In the genomic region with DNA sequence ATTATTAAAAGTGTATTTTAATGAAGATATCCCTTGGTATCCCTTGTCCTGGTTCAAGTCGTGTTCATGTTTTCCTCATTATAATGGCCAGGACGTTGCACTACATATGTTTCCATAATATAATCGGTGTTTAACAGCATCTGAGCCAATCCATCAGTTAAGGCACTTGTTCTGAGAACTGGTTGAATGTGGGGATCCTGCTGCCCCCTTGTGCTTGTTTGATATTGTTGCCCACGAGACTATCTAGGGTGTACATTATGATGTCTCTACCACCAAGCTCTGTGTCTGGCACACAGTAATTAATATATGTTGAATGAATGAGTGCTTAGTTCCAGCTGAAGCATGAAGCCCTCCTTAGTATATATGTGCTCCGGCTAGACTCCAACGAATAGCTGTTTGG, we compare ENCODE assay signal across 9 cellular contexts.
A peak's percentile ranks its signal among the peaks of the same experiment; 100 is the strongest.
DNase-seq lines count a peak whose midpoint lies in the region; ATAC-seq, FAIRE-seq and TF ChIP-seq lines count a peak whose summit lies in the region.
"Had no signal": no experiment of that assay in that cellular context is flagged by ENCODE, and none has a peak within 500 bp of the region (broad histone marks: within the 10 kb centered on the region; RNA-seq: fewer than 3 reads in every experiment).

No MANE protein-coding gene starts in this region.

- H3K36me3 ChIP-seq in keratinocyte (ENCODE audit: control insufficient read depth in 2 of 2, extremely low read depth in 1 of 2, insufficient read depth in 2 of 2, low read length in 2 of 2): no peaks in the 10 kb centered on the region

- H4K20me1 ChIP-seq in keratinocyte (ENCODE audit: control insufficient read depth, extremely low read depth, insufficient read depth, low read length): no peaks in the 10 kb centered on the region

- H3K27ac Mint-ChIP-seq in activated CD8-positive, alpha-beta memory T cell treated with anti-CD3 and anti-CD28 coated beads, Interleukin-2, amount 10 ng/mL, durations not matched to agents 7 days and 5 days: no peak overlapping the region

- no peaks in the 10 kb centered on the region for H3K9me3 Mint-ChIP-seq in activated CD8-positive, alpha-beta memory T cell treated with anti-CD3 and anti-CD28 coated beads, Interleukin-2, amount 10 ng/mL, durations not matched to agents 7 days and 5 days (ENCODE audit: low read depth)

- dilution Hi-C loops in keratinocyte (cut with MboI; ENCODE audit: extremely low pct_ligation_motif_present, low sequenced_read_pairs): no loop called here

- H2AFZ ChIP-seq in keratinocyte (ENCODE audit: control insufficient read depth, low read length): no peak overlapping the region

- TF ChIP-seq CTCF in GM12874 (IDR thresholded peaks at IDR 0.05; ENCODE audit: insufficient read depth, low read depth, low read length) (peak; percentile 51), keratinocyte (optimal IDR thresholded peaks at IDR 0.05 in 1 of 3, IDR thresholded peaks at IDR 0.05 in 1 of 3, conservative IDR thresholded peaks at IDR 0.05 in 1 of 3; ENCODE audit: extremely low read depth in 1 of 3, insufficient read depth in 2 of 3, low read length in 3 of 3) (peak; percentile 36 to 79 (median 38))

- no peak overlapping the region for H3K27ac ChIP-seq in keratinocyte (ENCODE audit: control insufficient read depth, insufficient read depth, low read length)
- H3K27ac ChIP-seq: body of pancreas had no signal

- no peaks in the 10 kb centered on the region for H3K36me3 Mint-ChIP-seq in activated CD8-positive, alpha-beta memory T cell treated with anti-CD3 and anti-CD28 coated beads, Interleukin-2, amount 10 ng/mL, durations not matched to agents 7 days and 5 days

- no peaks in the 10 kb centered on the region for H3K9me3 ChIP-seq in keratinocyte (ENCODE audit: control insufficient read depth, low read depth, low read length)

- TF ChIP-seq RAD21 in Ishikawa (IDR thresholded peaks at IDR 0.05; ENCODE audit: low read depth): peak; percentile 40

- peak; percentile 90 for FAIRE-seq in keratinocyte (lab: Jason Lieb, UNC)

- no peak overlapping the region for H3K4me3 ChIP-seq in keratinocyte (ENCODE audit: control insufficient read depth in 2 of 3, extremely low read depth in 1 of 3, insufficient read depth in 2 of 3, low read depth in 1 of 3, low read length in 3 of 3)
- H3K4me3 ChIP-seq: body of pancreas had no signal

- no peaks in the 10 kb centered on the region for H3K4me1 ChIP-seq in keratinocyte (ENCODE audit: control insufficient read depth, extremely low read depth, insufficient read depth, low read length)
- H3K4me1 ChIP-seq: body of pancreas had no signal

- no peak overlapping the region for H3K4me2 ChIP-seq in keratinocyte (ENCODE audit: control insufficient read depth, extremely low read depth, insufficient read depth, low read depth, low read length)

- peaks cover 18% of the 10 kb centered on the region for H3K27me3 ChIP-seq in keratinocyte (ENCODE audit: control insufficient read depth, extremely low read depth, insufficient read depth, low read length)
- H3K27me3 ChIP-seq: body of pancreas had no signal

- H3K27me3 Mint-ChIP-seq in activated CD8-positive, alpha-beta memory T cell treated with anti-CD3 and anti-CD28 coated beads, Interleukin-2, amount 10 ng/mL, durations not matched to agents 7 days and 5 days: peaks cover 16% of the 10 kb centered on the region

- no peak for ATAC-seq in HG03139 (IDR thresholded peaks at IDR 0.05; ENCODE audit: unreplicated experiment)
- no peak for ATAC-seq in activated CD8-positive, alpha-beta memory T cell treated with anti-CD3 and anti-CD28 coated beads, Interleukin-2, amount 10 ng/mL, durations not matched to agents 7 days and 5 days
- ATAC-seq: body of pancreas had no signal

- H3K9me1 ChIP-seq in keratinocyte (ENCODE audit: control insufficient read depth, extremely low read depth, insufficient read depth, low read length): no peaks in the 10 kb centered on the region

- H3K4me3 Mint-ChIP-seq in activated CD8-positive, alpha-beta memory T cell treated with anti-CD3 and anti-CD28 coated beads, Interleukin-2, amount 10 ng/mL, durations not matched to agents 7 days and 5 days: no peak overlapping the region

- CTCF ChIA-PET in activated CD8-positive, alpha-beta memory T cell treated with anti-CD3 and anti-CD28 coated beads, Interleukin-2, amount 10 ng/mL, durations not matched to agents 7 days and 5 days (lab: Charles Lee): interaction anchor here (0.8 to 1.7 kb wide), 2 partner anchors 197 to 200 kb away, joined by 4 read pairs; no protein-coding TSS in a partner anchor

- H3K79me2 ChIP-seq in keratinocyte (ENCODE audit: control insufficient read depth, insufficient read depth, low read length): no peaks in the 10 kb centered on the region

- no peak overlapping the region for H3K9ac ChIP-seq in keratinocyte (ENCODE audit: control insufficient read depth, extremely low read depth, insufficient read depth, low read length)

- TF ChIP-seq EP300 in Ishikawa (IDR thresholded peaks at IDR 0.05; ENCODE audit: borderline replicate concordance): no peak

- in situ Hi-C loops in SK-MEL-5 (cut with HindIII; ENCODE audit: low pct_unique_long_range_greater_than_20kb, low sequenced_read_pairs): no loop called here

- DNase-seq in AG08396 (ENCODE audit: low spot score) (peak; percentile 10), SK-MEL-5 (ENCODE audit: low read depth, low spot score) (peak; percentile 66), keratinocyte (ENCODE audit: low read depth, low spot score) (peak; percentile 7)
- no peak for DNase-seq in activated CD8-positive, alpha-beta memory T cell treated with anti-CD3 and anti-CD28 coated beads, Interleukin-2, amount 10 ng/mL, durations not matched to agents 7 days and 5 days
- DNase-seq in stimulated activated CD8-positive, alpha-beta memory T cell treated with anti-CD3 and anti-CD28 coated beads, Interleukin-4, amount 100 ng/mL, for 48 hours: no peak

- no peaks in the 10 kb centered on the region for H3K4me1 Mint-ChIP-seq in activated CD8-positive, alpha-beta memory T cell treated with anti-CD3 and anti-CD28 coated beads, Interleukin-2, amount 10 ng/mL, durations not matched to agents 7 days and 5 days

TF ChIP-seq in Ishikawa, 13 proteins besides CTCF, POLR2A, EP300 and RAD21:
- TF ChIP-seq ZBTB7A (IDR thresholded peaks at IDR 0.05; ENCODE audit: low read depth) (no peak), NFIC (IDR thresholded peaks at IDR 0.05) (no peak), CEBPB (IDR thresholded peaks at IDR 0.05) (no peak), TCF12 (IDR thresholded peaks at IDR 0.05; ENCODE audit: low read depth) (no peak), EGR1 (IDR thresholded peaks at IDR 0.05) (no peak), TEAD4 (IDR thresholded peaks at IDR 0.05) (no peak), YY1 (IDR thresholded peaks at IDR 0.05; ENCODE audit: low read depth) (no peak), TAF1 (IDR thresholded peaks at IDR 0.05; ENCODE audit: low read depth) (no peak), CREB1 (IDR thresholded peaks at IDR 0.05; ENCODE audit: low read depth) (no peak), FOXM1 (IDR thresholded peaks at IDR 0.05; ENCODE audit: borderline replicate concordance, low read depth) (no peak)
- TF ChIP-seq, protein P1, sequence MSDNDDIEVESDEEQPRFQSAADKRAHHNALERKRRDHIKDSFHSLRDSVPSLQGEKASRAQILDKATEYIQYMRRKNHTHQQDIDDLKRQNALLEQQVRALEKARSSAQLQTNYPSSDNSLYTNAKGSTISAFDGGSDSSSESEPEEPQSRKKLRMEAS (IDR thresholded peaks at IDR 0.05): no peak
- TF ChIP-seq, protein P2, sequence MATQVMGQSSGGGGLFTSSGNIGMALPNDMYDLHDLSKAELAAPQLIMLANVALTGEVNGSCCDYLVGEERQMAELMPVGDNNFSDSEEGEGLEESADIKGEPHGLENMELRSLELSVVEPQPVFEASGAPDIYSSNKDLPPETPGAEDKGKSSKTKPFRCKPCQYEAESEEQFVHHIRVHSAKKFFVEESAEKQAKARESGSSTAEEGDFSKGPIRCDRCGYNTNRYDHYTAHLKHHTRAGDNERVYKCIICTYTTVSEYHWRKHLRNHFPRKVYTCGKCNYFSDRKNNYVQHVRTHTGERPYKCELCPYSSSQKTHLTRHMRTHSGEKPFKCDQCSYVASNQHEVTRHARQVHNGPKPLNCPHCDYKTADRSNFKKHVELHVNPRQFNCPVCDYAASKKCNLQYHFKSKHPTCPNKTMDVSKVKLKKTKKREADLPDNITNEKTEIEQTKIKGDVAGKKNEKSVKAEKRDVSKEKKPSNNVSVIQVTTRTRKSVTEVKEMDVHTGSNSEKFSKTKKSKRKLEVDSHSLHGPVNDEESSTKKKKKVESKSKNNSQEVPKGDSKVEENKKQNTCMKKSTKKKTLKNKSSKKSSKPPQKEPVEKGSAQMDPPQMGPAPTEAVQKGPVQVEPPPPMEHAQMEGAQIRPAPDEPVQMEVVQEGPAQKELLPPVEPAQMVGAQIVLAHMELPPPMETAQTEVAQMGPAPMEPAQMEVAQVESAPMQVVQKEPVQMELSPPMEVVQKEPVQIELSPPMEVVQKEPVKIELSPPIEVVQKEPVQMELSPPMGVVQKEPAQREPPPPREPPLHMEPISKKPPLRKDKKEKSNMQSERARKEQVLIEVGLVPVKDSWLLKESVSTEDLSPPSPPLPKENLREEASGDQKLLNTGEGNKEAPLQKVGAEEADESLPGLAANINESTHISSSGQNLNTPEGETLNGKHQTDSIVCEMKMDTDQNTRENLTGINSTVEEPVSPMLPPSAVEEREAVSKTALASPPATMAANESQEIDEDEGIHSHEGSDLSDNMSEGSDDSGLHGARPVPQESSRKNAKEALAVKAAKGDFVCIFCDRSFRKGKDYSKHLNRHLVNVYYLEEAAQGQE (IDR thresholded peaks at IDR 0.05; ENCODE audit: low read depth): no peak
- TF ChIP-seq, protein P3, sequence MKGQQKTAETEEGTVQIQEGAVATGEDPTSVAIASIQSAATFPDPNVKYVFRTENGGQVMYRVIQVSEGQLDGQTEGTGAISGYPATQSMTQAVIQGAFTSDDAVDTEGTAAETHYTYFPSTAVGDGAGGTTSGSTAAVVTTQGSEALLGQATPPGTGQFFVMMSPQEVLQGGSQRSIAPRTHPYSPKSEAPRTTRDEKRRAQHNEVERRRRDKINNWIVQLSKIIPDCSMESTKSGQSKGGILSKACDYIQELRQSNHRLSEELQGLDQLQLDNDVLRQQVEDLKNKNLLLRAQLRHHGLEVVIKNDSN (IDR thresholded peaks at IDR 0.05): no peak
TF ChIP-seq in Ishikawa: peak in this region for 0.

Comparison
In these comparisons a context has a peak if more than half of its experiments do, and no peak if none do; other contexts are left out.
1. DNase-seq: peak in AG08396 (single experiment), SK-MEL-5 (single experiment) and keratinocyte (single experiment); none in activated CD8-positive, alpha-beta memory T cell treated with anti-CD3 and anti-CD28 coated beads, Interleukin-2, amount 10 ng/mL, durations not matched to agents 7 days and 5 days (single experiment) and stimulated activated CD8-positive, alpha-beta memory T cell treated with anti-CD3 and anti-CD28 coated beads, Interleukin-4, amount 100 ng/mL, for 48 hours (single experiment).